Comparison of ENCODE assay signal across 8 cellular contexts in genomic region chr10:99733366-99733765, GRCh38. TPM values are rescaled to one million over a fixed set of nuclear protein-coding genes. Genes with fewer than 3 reads are reported as not detected.
A peak's percentile ranks its signal among the peaks of the same experiment; 100 is the strongest.
DNase-seq lines count a peak whose midpoint lies in the region; ATAC-seq, FAIRE-seq and TF ChIP-seq lines count a peak whose summit lies in the region.

No MANE protein-coding gene starts in this region.

- intact Hi-C loops in activated T-helper 2 cell treated with anti-CD3 and anti-CD28 coated beads, Interferon-gamma antibody, Interleukin-2, Interleukin-4, amounts not matched to agents 10 μg/mL and 5 μg/mL and 100 μg/mL, durations not matched to agents 14 hours and 24 hours and 36 hours (cut with micrococcal nuclease): loop anchor here (5.0 to 10.0 kb wide), 3 partner anchors 274 to 1179 kb away; partner anchors contain the start of genes DNMBP, SEC31B and SLF2
- intact Hi-C loops in lower lobe of right lung (cut with DNase I): no loop called here

- no peaks in the 10 kb centered on the region for H3K27me3 Mint-ChIP-seq in activated T-helper 2 cell treated with anti-CD3 and anti-CD28 coated beads, Interferon-gamma antibody, Interleukin-2, Interleukin-4, amounts not matched to agents 10 μg/mL and 5 μg/mL and 100 μg/mL, durations not matched to agents 14 hours and 24 hours and 36 hours (ENCODE audit: low read depth)
- no peaks in the 10 kb centered on the region for H3K27me3 Mint-ChIP-seq in glutamatergic neuron (ENCODE audit: unreplicated experiment)

- no peak for FAIRE-seq in D721Med (lab: Jason Lieb, UNC)

- peak overlapping the region; percentile 83 for H3K4me2 ChIP-seq in BLaER1

- peaks cover 49% of the 10 kb centered on the region for H3K36me3 Mint-ChIP-seq in activated T-helper 2 cell treated with anti-CD3 and anti-CD28 coated beads, Interferon-gamma antibody, Interleukin-2, Interleukin-4, amounts not matched to agents 10 μg/mL and 5 μg/mL and 100 μg/mL, durations not matched to agents 14 hours and 24 hours and 36 hours (ENCODE audit: low read depth)
- no peaks in the 10 kb centered on the region for H3K36me3 Mint-ChIP-seq in glutamatergic neuron (ENCODE audit: unreplicated experiment)

- in situ Hi-C loops in HAP-1 (cut with MboI; ENCODE audit: low sequenced_read_pairs): no loop called here

- peaks cover 8% of the 10 kb centered on the region; the same call in 1 of the 2 replicates for H4K20me1 ChIP-seq in BLaER1

- no peaks in the 10 kb centered on the region for H3K9me3 ChIP-seq in BLaER1
- H3K9me3 ChIP-seq in HAP-1: no peaks in the 10 kb centered on the region
- H3K9me3 ChIP-seq in lower lobe of right lung: no peaks in the 10 kb centered on the region

- TF ChIP-seq CTCF in lower lobe of right lung (IDR thresholded peaks at IDR 0.05) (no peak), glutamatergic neuron (IDR thresholded peaks at IDR 0.05; ENCODE audit: partially characterized antibody, unreplicated experiment) (no peak), D721Med (IDR thresholded peaks at IDR 0.05; ENCODE audit: insufficient read depth, missing control alignments) (no peak)

- H3K27ac ChIP-seq in BLaER1: no peak overlapping the region
- H3K27ac ChIP-seq in lower lobe of right lung: no peak overlapping the region

- peaks cover 24% of the 10 kb centered on the region for H3K4me1 ChIP-seq in BLaER1
- peaks cover 4% of the 10 kb centered on the region; the same call in 1 of the 2 replicates for H3K4me1 ChIP-seq in HAP-1
- peaks cover 38% of the 10 kb centered on the region for H3K4me1 ChIP-seq in lower lobe of right lung

- DNase-seq in HAP-1 (ENCODE audit: low spot score in 2 of 2) (peak in 1 of 2 experiments; percentile 13), lower lobe of right lung (no peak), glutamatergic neuron (no peak), dermis blood vessel endothelial cell (no peak), D721Med (ENCODE audit: insufficient read length, low spot score) (no peak), superior temporal gyrus (ENCODE audit: extremely low spot score) (no peak)
- no peak for DNase-seq in activated T-helper 2 cell treated with anti-CD3 and anti-CD28 coated beads, Interferon-gamma antibody, Interleukin-2, Interleukin-4, amounts not matched to agents 10 μg/mL and 5 μg/mL and 100 μg/mL, durations not matched to agents 14 hours and 24 hours and 36 hours (ENCODE audit: low spot score)

- H3K4me3 Mint-ChIP-seq in activated T-helper 2 cell treated with anti-CD3 and anti-CD28 coated beads, Interferon-gamma antibody, Interleukin-2, Interleukin-4, amounts not matched to agents 10 μg/mL and 5 μg/mL and 100 μg/mL, durations not matched to agents 14 hours and 24 hours and 36 hours (ENCODE audit: low read depth): peak overlapping the region; percentile 78
- H3K4me3 Mint-ChIP-seq in glutamatergic neuron (ENCODE audit: unreplicated experiment): no peak overlapping the region

- H3K27me3 ChIP-seq in BLaER1: no peaks in the 10 kb centered on the region
- H3K27me3 ChIP-seq in HAP-1 (ENCODE audit: low read depth): no peaks in the 10 kb centered on the region
- H3K27me3 ChIP-seq in lower lobe of right lung (ENCODE audit: low read depth): no peaks in the 10 kb centered on the region

- peaks cover 43% of the 10 kb centered on the region for H3K36me3 ChIP-seq in BLaER1
- H3K36me3 ChIP-seq in HAP-1 (replicated peaks): peaks cover 29% of the 10 kb centered on the region
- H3K36me3 ChIP-seq in lower lobe of right lung: peaks cover 29% of the 10 kb centered on the region

- H3K4me3 ChIP-seq in BLaER1 (peak overlapping the region; percentile 79; the same call in 1 of the 2 replicates), HAP-1 (peak overlapping the region; percentile 66), lower lobe of right lung (peak overlapping the region; percentile 98)

- ATAC-seq in lower lobe of right lung: peak in 1 of 2 donors; percentile 28

- peaks cover 25% of the 10 kb centered on the region for H3K4me1 Mint-ChIP-seq in activated T-helper 2 cell treated with anti-CD3 and anti-CD28 coated beads, Interferon-gamma antibody, Interleukin-2, Interleukin-4, amounts not matched to agents 10 μg/mL and 5 μg/mL and 100 μg/mL, durations not matched to agents 14 hours and 24 hours and 36 hours (ENCODE audit: low read depth)
- H3K4me1 Mint-ChIP-seq in glutamatergic neuron (ENCODE audit: low read depth, unreplicated experiment): peaks cover 6% of the 10 kb centered on the region

- no peak overlapping the region for H3K27ac Mint-ChIP-seq in activated T-helper 2 cell treated with anti-CD3 and anti-CD28 coated beads, Interferon-gamma antibody, Interleukin-2, Interleukin-4, amounts not matched to agents 10 μg/mL and 5 μg/mL and 100 μg/mL, durations not matched to agents 14 hours and 24 hours and 36 hours
- no peak overlapping the region for H3K27ac Mint-ChIP-seq in glutamatergic neuron (ENCODE audit: unreplicated experiment)

- H3K9me3 Mint-ChIP-seq in activated T-helper 2 cell treated with anti-CD3 and anti-CD28 coated beads, Interferon-gamma antibody, Interleukin-2, Interleukin-4, amounts not matched to agents 10 μg/mL and 5 μg/mL and 100 μg/mL, durations not matched to agents 14 hours and 24 hours and 36 hours: peaks cover 5% of the 10 kb centered on the region
- H3K9me3 Mint-ChIP-seq in glutamatergic neuron (ENCODE audit: unreplicated experiment): peaks cover 3% of the 10 kb centered on the region

- H3K9ac ChIP-seq in BLaER1: peak overlapping the region; percentile 86; the same call in 1 of the 2 replicates

RNA-seq across cellular contexts. Expression of gene CUTC, which starts 1.3 kb away (rescaled TPM):
- 34.4 and 35.5 TPM in 2 replicates for total RNA-seq in activated T-helper 2 cell treated with anti-CD3 and anti-CD28 coated beads, Interferon-gamma antibody, Interleukin-2, Interleukin-4, amounts not matched to agents 10 μg/mL and 5 μg/mL and 100 μg/mL, durations not matched to agents 14 hours and 24 hours and 36 hours
- total RNA-seq in lower lobe of right lung: 16.4 TPM
- total RNA-seq in glutamatergic neuron (ENCODE audit: unreplicated experiment): 10.5 TPM
- total RNA-seq in dermis blood vessel endothelial cell: 31.5 and 34.2 TPM in 2 replicates

RNA-seq across cellular contexts. Expression of gene COX15, which starts 1.4 kb away (rescaled TPM):
- total RNA-seq in activated T-helper 2 cell treated with anti-CD3 and anti-CD28 coated beads, Interferon-gamma antibody, Interleukin-2, Interleukin-4, amounts not matched to agents 10 μg/mL and 5 μg/mL and 100 μg/mL, durations not matched to agents 14 hours and 24 hours and 36 hours: 33.9 and 35.2 TPM in 2 replicates
- total RNA-seq in lower lobe of right lung: 33.1 TPM
- 41.5 TPM for total RNA-seq in glutamatergic neuron (ENCODE audit: unreplicated experiment)
- total RNA-seq in dermis blood vessel endothelial cell: 41.7 and 54.2 TPM in 2 replicates

RNA-seq across cellular contexts. Expression of gene ABCC2, which starts 49.1 kb away (rescaled TPM):
- total RNA-seq in activated T-helper 2 cell treated with anti-CD3 and anti-CD28 coated beads, Interferon-gamma antibody, Interleukin-2, Interleukin-4, amounts not matched to agents 10 μg/mL and 5 μg/mL and 100 μg/mL, durations not matched to agents 14 hours and 24 hours and 36 hours: 0.87 and 1.1 TPM in 2 replicates
- total RNA-seq in lower lobe of right lung (1.9 TPM), glutamatergic neuron (ENCODE audit: unreplicated experiment) (0.39 TPM), dermis blood vessel endothelial cell (0.79 and 1.5 TPM in 2 replicates)
